In genomic region chr9:41126746-41127145, GRCh38 we compare ENCODE assay signal across 2 cellular contexts. TPM values are rescaled to one million over a fixed set of nuclear protein-coding genes. Genes with fewer than 3 reads are reported as not detected.
"Had no signal": no experiment of that assay in that cellular context is flagged by ENCODE, and none has a peak within 500 bp of the region (broad histone marks: within the 10 kb centered on the region; RNA-seq: fewer than 3 reads in every experiment).

No MANE protein-coding gene starts in this region.

RNA-seq across cellular contexts. Expression of gene FOXD4L6, which starts 1.7 kb away (rescaled TPM):
- total RNA-seq: LHCN-M2, M059J had no signal
